ENCODE assay signal across 9 cellular contexts in the genomic region with DNA sequence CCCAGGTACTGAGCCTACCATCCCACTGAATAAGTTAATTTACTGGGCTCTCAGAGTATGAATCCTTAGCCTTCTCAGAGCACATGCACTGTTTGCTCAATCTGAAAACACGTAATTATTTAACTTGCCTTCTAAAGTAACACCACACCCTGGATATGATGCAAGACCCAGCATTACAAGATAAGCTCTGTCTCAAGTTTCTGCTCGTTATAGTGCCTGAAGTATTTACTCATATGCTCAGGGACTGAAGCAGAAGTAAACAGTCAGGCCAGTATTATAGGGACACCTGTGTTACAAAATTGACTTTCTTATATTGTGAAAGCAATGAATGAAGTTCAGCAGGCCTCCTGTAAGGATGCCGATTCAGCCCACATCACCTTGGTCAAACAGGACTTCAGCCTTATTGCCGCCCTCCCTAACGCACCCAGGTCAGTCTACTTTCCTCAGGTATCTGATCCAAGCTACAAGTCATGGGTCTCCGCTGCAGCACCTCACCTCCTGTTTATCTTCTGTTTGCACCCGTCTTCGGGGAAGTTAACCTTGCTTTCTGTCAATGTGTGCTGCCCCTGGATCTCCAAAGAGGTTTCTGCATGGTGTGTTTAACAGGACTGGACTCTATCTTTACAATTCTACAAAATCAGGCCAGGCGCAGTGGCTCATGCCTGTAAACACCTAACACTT. TPM values are rescaled to one million over a fixed set of nuclear protein-coding genes. Genes with fewer than 3 reads are reported as not detected.
DNase-seq lines count a peak whose midpoint lies in the region; ATAC-seq, FAIRE-seq and TF ChIP-seq lines count a peak whose summit lies in the region.
"Had no signal": no experiment of that assay in that cellular context is flagged by ENCODE, and none has a peak within 500 bp of the region (broad histone marks: within the 10 kb centered on the region; RNA-seq: fewer than 3 reads in every experiment).

No MANE protein-coding gene starts in this region.

- H3K36me3 Mint-ChIP-seq in Calu3 (ENCODE audit: insufficient read depth, unreplicated experiment) = no peaks in the 10 kb centered on the region
- peaks cover 0 to 13% (median 8%) of the 10 kb centered on the region in 5 donors for H3K36me3 Mint-ChIP-seq in naive thymus-derived CD4-positive, alpha-beta T cell

- peak; percentile 87 for ATAC-seq in naive thymus-derived CD4-positive, alpha-beta T cell

- peak overlapping the region; percentile 83 for H3K27ac Mint-ChIP-seq in Calu3 (ENCODE audit: unreplicated experiment)
- no peak overlapping the region for H3K27ac Mint-ChIP-seq in naive thymus-derived CD4-positive, alpha-beta T cell

- no peak overlapping the region for H3K9ac ChIP-seq in Karpas-422 (ENCODE audit: low read length)

- no peak for TF ChIP-seq CTCF in Calu3 (IDR thresholded peaks at IDR 0.05; ENCODE audit: unreplicated experiment)

- H4K20me1 ChIP-seq in Karpas-422 (ENCODE audit: insufficient read depth, low read depth, low read length) = no peaks in the 10 kb centered on the region

- H3K9me2 ChIP-seq in Karpas-422 (replicated peaks; ENCODE audit: insufficient read depth, low read length) = no peaks in the 10 kb centered on the region

- CTCF ChIA-PET in Calu3 (lab: Charles Lee) = interaction anchor here (0.6 to 1.1 kb wide), 5 partner anchors 46 to 346 kb away, joined by 3 read pairs; no protein-coding TSS in a partner anchor
- CTCF ChIA-PET in naive thymus-derived CD4-positive, alpha-beta T cell (lab: Charles Lee) = interaction anchor here (1.5 kb wide), 1 partner anchor 9 kb away, joined by 5 read pairs; no protein-coding TSS in a partner anchor

- peaks cover 2% of the 10 kb centered on the region for H3K9me3 Mint-ChIP-seq in Calu3 (ENCODE audit: low read depth, unreplicated experiment)
- no peaks in the 10 kb centered on the region for H3K9me3 Mint-ChIP-seq in naive thymus-derived CD4-positive, alpha-beta T cell

- no peaks in the 10 kb centered on the region for H3K79me2 ChIP-seq in Karpas-422 (ENCODE audit: low read length)

- H3K9me3 ChIP-seq in naive thymus-derived CD4-positive, alpha-beta T cell (ENCODE audit: control insufficient read depth in 2 of 3, low read length in 3 of 3) = no peaks in the 10 kb centered on the region
- no peaks in the 10 kb centered on the region for H3K9me3 ChIP-seq in Karpas-422 (ENCODE audit: low read length)

- DNase-seq in Calu3 = peak; percentile 62
- peak; percentile 48 for DNase-seq in NCI-H187 treated with DMSO at 0.1 percent for 48 hours (lab: John Stamatoyannopoulos, UW)
- peak; percentile 41 for DNase-seq in amniotic stem cell (lab: John Stamatoyannopoulos, UW)
- no peak for DNase-seq in naive thymus-derived CD4-positive, alpha-beta T cell
- DNase-seq in Karpas-422 = no peak
- no peak for DNase-seq in stimulated activated CD4-positive, alpha-beta T cell treated with anti-CD3 and anti-CD28 coated beads, Interleukin-2, amount 100 ng/mL, for 48 hours
- no peak for DNase-seq in GOT3 (lab: John Stamatoyannopoulos, UW)
- DNase-seq in GM12891 (ENCODE audit: insufficient read length, low spot score) = no peak

- TSS peak; percentile 87 for BruUV-seq in Calu3 (replicated peaks; lab: Mats Ljungman, UMichigan)

- peaks cover 44% of the 10 kb centered on the region for H3K4me1 Mint-ChIP-seq in Calu3 (ENCODE audit: low read depth, unreplicated experiment)
- H3K4me1 Mint-ChIP-seq in naive thymus-derived CD4-positive, alpha-beta T cell = peaks cover 7 to 37% (median 23%) of the 10 kb centered on the region in 7 donors

- H2AFZ ChIP-seq in Karpas-422 (ENCODE audit: low read length) = no peak overlapping the region

- H3K36me3 ChIP-seq in naive thymus-derived CD4-positive, alpha-beta T cell (ENCODE audit: control insufficient read depth in 2 of 3, insufficient read depth in 3 of 3, low read length in 3 of 3) = no peaks in the 10 kb centered on the region
- H3K36me3 ChIP-seq in Karpas-422 (ENCODE audit: insufficient read depth, low read length) = no peaks in the 10 kb centered on the region

- no peak overlapping the region for H3K4me3 ChIP-seq in naive thymus-derived CD4-positive, alpha-beta T cell (ENCODE audit: low read length)
- H3K4me3 ChIP-seq in Karpas-422 (ENCODE audit: low read length) = no peak overlapping the region

- intact Hi-C loops in Calu3 (cut with micrococcal nuclease; ENCODE audit: unreplicated experiment) = loop anchor here (2.0 kb wide), 3 partner anchors 46 to 108 kb away; no protein-coding TSS in a partner anchor
- intact Hi-C loops in naive thymus-derived CD4-positive, alpha-beta T cell (cut with micrococcal nuclease) = no loop called here

- FAIRE-seq in GM12891 (lab: Jason Lieb, UNC) = no peak
- FAIRE-seq: GM18507 had no signal

- no peak overlapping the region for H3K4me2 ChIP-seq in Karpas-422 (ENCODE audit: low read depth, low read length, poor library complexity, severe bottlenecking)

- TF ChIP-seq POLR2A in GM12891 (IDR thresholded peaks at IDR 0.05; ENCODE audit: low read depth, low read length) = no peak

- no peaks in the 10 kb centered on the region for H3K27me3 Mint-ChIP-seq in Calu3 (ENCODE audit: unreplicated experiment)
- H3K27me3 Mint-ChIP-seq in naive thymus-derived CD4-positive, alpha-beta T cell = no peaks in the 10 kb centered on the region

- H3K4me3 Mint-ChIP-seq in Calu3 (ENCODE audit: low read depth, unreplicated experiment) = no peak overlapping the region
- H3K4me3 Mint-ChIP-seq in naive thymus-derived CD4-positive, alpha-beta T cell = no peak overlapping the region

- no peak overlapping the region for H3K27ac ChIP-seq in naive thymus-derived CD4-positive, alpha-beta T cell (ENCODE audit: low read depth, low read length)
- H3K27ac ChIP-seq in Karpas-422 (ENCODE audit: low read length) = no peak overlapping the region

- H3K27me3 ChIP-seq in naive thymus-derived CD4-positive, alpha-beta T cell (ENCODE audit: control insufficient read depth in 2 of 2, insufficient read depth in 2 of 2, low read length in 2 of 2) = no peaks in the 10 kb centered on the region
- H3K27me3 ChIP-seq in Karpas-422 (ENCODE audit: low read length) = no peaks in the 10 kb centered on the region

- peaks cover 0 to 9% of the 10 kb centered on the region in 2 donors for H3K4me1 ChIP-seq in naive thymus-derived CD4-positive, alpha-beta T cell (ENCODE audit: control insufficient read depth in 2 of 2, insufficient read depth in 2 of 2, low read length in 2 of 2)
- H3K4me1 ChIP-seq in Karpas-422 (ENCODE audit: low read length) = no peaks in the 10 kb centered on the region

- POLR2A ChIA-PET in naive thymus-derived CD4-positive, alpha-beta T cell (lab: Charles Lee) = interaction anchor here (1.0 kb wide), 1 partner anchor 17 kb away, joined by 4 read pairs; no protein-coding TSS in a partner anchor

TF ChIP-seq in GM12891, 5 proteins besides CTCF, POLR2A, EP300 and RAD21:
- TF ChIP-seq PAX5 (IDR thresholded peaks at IDR 0.05; ENCODE audit: insufficient read depth, low read length, severe bottlenecking) (no peak), TAF1 (IDR thresholded peaks at IDR 0.05; ENCODE audit: low read depth, low read length) (no peak), POU2F2 (IDR thresholded peaks at IDR 0.05; ENCODE audit: low read depth, low read length) (no peak), POLR2AphosphoS5 (IDR thresholded peaks at IDR 0.05; ENCODE audit: low read depth, low read length) (no peak), SPI1 (IDR thresholded peaks at IDR 0.05; ENCODE audit: low read depth, low read length) (no peak)

RNA-seq across cellular contexts. Expression of gene KLF3, which starts 42.9 kb away (rescaled TPM):
- 49.9 and 56.6 TPM in 2 replicates for total RNA-seq in Calu3 (2022)
- 100 to 1,000 TPM in 4 of 5 experiments, 10 to 100 TPM in 1; 21.0 to 142 (median 132) TPM for total RNA-seq in naive thymus-derived CD4-positive, alpha-beta T cell
- 10 to 100 TPM; 68.7 to 84.7 TPM for polyA plus RNA-seq in naive thymus-derived CD4-positive, alpha-beta T cell
- total RNA-seq in Karpas-422 (2014; rRNA removed; shearing (Covaris generic); ENCODE audit: low replicate concordance) = not detected in 2 replicates
- polyA plus RNA-seq in GM12891 (2012; ENCODE audit: low read depth, missing spikeins) = 14.5 TPM

Comparison
In these comparisons a context has a peak if more than half of its experiments do, and no peak if none do; other contexts are left out.
1. DNase-seq: peak in Calu3 (single experiment), NCI-H187 treated with DMSO at 0.1 percent for 48 hours (single experiment) and amniotic stem cell (single experiment); none in naive thymus-derived CD4-positive, alpha-beta T cell (0 of 9), Karpas-422 (single experiment), stimulated activated CD4-positive, alpha-beta T cell treated with anti-CD3 and anti-CD28 coated beads, Interleukin-2, amount 100 ng/mL, for 48 hours (0 of 2), GOT3 (single experiment) and GM12891 (single experiment).
2. RNA of gene KLF3, which starts 42.9 kb away (total RNA-seq): 21.0 to 142 TPM in naive thymus-derived CD4-positive, alpha-beta T cell and 49.9 to 56.6 TPM in Calu3; not detected in Karpas-422; every median in the first group is over 10 times any median in the second.